8 cellular contexts compared by ENCODE assay signal in the genomic region with DNA sequence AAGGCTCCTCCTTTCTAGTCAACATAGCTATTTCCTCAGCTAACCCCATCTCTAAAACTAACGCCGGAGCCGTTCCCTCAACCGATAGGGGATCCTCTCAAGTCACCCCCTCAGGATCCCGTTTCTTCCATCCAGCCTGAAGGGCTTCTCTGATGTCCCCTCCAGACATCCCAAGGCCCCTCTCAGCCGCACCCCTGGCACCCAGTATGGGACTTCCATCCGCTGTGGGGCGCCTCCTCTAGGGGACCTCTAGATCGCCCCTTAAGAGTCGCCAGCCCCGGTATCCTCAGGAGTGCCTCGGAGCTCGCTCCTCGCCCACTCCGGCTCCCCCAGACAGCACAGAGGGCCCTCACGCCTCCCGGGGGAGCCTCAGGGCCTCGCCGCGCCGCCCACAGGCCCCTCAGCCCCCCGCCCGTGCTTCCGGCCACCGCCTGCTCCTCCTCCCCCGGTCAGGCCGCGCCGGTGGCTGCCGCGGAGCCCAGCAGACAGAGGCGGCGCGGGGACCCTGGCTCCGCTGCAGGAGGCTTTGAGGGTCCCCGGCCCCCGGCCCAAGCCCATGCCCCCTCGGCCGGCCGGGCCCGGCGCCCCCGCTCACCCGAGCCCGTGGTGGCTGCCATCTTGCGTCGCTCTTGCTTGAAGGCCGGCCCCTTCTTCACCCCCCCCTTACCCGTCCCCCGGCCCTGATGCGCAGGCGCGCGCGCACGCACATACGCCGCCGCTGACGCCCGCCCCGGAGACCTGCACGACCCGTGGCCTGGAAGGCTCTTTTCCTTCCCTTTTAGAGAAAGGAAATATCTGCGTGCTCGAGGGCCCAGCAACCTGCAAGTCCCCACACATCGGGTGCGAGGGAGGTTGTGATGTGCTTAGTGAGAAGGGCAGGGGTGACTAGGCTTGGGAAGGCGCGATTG. TPM values are rescaled to one million over a fixed set of nuclear protein-coding genes. Genes with fewer than 3 reads are reported as not detected.
DNase-seq lines count a peak whose midpoint lies in the region; ATAC-seq and TF ChIP-seq lines count a peak whose summit lies in the region.

A gene (minus strand): TSS at position 639 of the 908 bp plus-strand sequence. CDS start 22 bp downstream, at position 617.

- H3K36me3 ChIP-seq in H7 (replicated peaks; ENCODE audit: control insufficient read depth, insufficient read depth, low read length) = no peaks in the 10 kb centered on the region; the same call in 1 of the 2 replicates

- peak; percentile 79 for ATAC-seq in SK-N-SH treated with all-trans-retinoic acid at 6 μM for 48 hours

- DNase-seq in DMS53 treated with DMSO at 0.1 percent for 48 hours (lab: John Stamatoyannopoulos, UW; ENCODE audit: unreplicated experiment) (peak; percentile 60), H7 (peak; percentile 99), NCI-H1048 (lab: John Stamatoyannopoulos, UW) (peak; percentile 35), germinal center (ENCODE audit: low spot score) (peak; percentile 96), occipital lobe (lab: John Stamatoyannopoulos, UW) (peak; percentile 84), superior temporal gyrus (ENCODE audit: extremely low spot score) (peak; percentile 82)
- DNase-seq in activated naive CD4-positive, alpha-beta T cell treated with anti-CD3 and anti-CD28 coated beads, Interleukin-2, amount 50 U/mL, for 16 hours = peak; percentile 88

- peak within 1 kb of the TSS; percentile 76 for H3K4me3 ChIP-seq in H7 (ENCODE audit: insufficient read depth, low read depth, low read length)

- no peaks in the 10 kb centered on the region for H3K27me3 ChIP-seq in H7 (ENCODE audit: control insufficient read depth, insufficient read depth, low read length)

TF ChIP-seq in SK-N-SH treated with all-trans-retinoic acid at 6 μM for 48 hours, 23 proteins besides CTCF, POLR2A, EP300 and RAD21:
- TF ChIP-seq ZNF70 (CRISPR knock-in tag; IDR thresholded peaks at IDR 0.05) = no peak
- TF ChIP-seq, protein P1, sequence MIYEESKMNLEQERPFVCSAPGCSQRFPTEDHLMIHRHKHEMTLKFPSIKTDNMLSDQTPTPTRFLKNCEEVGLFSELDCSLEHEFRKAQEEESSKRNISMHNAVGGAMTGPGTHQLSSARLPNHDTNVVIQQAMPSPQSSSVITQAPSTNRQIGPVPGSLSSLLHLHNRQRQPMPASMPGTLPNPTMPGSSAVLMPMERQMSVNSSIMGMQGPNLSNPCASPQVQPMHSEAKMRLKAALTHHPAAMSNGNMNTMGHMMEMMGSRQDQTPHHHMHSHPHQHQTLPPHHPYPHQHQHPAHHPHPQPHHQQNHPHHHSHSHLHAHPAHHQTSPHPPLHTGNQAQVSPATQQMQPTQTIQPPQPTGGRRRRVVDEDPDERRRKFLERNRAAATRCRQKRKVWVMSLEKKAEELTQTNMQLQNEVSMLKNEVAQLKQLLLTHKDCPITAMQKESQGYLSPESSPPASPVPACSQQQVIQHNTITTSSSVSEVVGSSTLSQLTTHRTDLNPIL (CRISPR knock-in tag; IDR thresholded peaks at IDR 0.05; ENCODE audit: low read depth) = no peak
- no peak for TF ChIP-seq ESRRG (CRISPR knock-in tag; IDR thresholded peaks at IDR 0.05)
- TF ChIP-seq, protein P2, sequence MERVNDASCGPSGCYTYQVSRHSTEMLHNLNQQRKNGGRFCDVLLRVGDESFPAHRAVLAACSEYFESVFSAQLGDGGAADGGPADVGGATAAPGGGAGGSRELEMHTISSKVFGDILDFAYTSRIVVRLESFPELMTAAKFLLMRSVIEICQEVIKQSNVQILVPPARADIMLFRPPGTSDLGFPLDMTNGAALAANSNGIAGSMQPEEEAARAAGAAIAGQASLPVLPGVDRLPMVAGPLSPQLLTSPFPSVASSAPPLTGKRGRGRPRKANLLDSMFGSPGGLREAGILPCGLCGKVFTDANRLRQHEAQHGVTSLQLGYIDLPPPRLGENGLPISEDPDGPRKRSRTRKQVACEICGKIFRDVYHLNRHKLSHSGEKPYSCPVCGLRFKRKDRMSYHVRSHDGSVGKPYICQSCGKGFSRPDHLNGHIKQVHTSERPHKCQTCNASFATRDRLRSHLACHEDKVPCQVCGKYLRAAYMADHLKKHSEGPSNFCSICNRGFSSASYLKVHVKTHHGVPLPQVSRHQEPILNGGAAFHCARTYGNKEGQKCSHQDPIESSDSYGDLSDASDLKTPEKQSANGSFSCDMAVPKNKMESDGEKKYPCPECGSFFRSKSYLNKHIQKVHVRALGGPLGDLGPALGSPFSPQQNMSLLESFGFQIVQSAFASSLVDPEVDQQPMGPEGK (CRISPR knock-in tag; IDR thresholded peaks at IDR 0.05; ENCODE audit: borderline replicate concordance) = no peak
- no peak for TF ChIP-seq PPARA (CRISPR knock-in tag; IDR thresholded peaks at IDR 0.05; ENCODE audit: borderline replicate concordance)
- TF ChIP-seq, protein P3, sequence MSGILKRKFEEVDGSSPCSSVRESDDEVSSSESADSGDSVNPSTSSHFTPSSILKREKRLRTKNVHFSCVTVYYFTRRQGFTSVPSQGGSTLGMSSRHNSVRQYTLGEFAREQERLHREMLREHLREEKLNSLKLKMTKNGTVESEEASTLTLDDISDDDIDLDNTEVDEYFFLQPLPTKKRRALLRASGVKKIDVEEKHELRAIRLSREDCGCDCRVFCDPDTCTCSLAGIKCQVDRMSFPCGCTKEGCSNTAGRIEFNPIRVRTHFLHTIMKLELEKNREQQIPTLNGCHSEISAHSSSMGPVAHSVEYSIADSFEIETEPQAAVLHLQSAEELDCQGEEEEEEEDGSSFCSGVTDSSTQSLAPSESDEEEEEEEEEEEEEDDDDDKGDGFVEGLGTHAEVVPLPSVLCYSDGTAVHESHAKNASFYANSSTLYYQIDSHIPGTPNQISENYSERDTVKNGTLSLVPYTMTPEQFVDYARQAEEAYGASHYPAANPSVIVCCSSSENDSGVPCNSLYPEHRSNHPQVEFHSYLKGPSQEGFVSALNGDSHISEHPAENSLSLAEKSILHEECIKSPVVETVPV (CRISPR knock-in tag; IDR thresholded peaks at IDR 0.05) = no peak
- TF ChIP-seq, protein P4, sequence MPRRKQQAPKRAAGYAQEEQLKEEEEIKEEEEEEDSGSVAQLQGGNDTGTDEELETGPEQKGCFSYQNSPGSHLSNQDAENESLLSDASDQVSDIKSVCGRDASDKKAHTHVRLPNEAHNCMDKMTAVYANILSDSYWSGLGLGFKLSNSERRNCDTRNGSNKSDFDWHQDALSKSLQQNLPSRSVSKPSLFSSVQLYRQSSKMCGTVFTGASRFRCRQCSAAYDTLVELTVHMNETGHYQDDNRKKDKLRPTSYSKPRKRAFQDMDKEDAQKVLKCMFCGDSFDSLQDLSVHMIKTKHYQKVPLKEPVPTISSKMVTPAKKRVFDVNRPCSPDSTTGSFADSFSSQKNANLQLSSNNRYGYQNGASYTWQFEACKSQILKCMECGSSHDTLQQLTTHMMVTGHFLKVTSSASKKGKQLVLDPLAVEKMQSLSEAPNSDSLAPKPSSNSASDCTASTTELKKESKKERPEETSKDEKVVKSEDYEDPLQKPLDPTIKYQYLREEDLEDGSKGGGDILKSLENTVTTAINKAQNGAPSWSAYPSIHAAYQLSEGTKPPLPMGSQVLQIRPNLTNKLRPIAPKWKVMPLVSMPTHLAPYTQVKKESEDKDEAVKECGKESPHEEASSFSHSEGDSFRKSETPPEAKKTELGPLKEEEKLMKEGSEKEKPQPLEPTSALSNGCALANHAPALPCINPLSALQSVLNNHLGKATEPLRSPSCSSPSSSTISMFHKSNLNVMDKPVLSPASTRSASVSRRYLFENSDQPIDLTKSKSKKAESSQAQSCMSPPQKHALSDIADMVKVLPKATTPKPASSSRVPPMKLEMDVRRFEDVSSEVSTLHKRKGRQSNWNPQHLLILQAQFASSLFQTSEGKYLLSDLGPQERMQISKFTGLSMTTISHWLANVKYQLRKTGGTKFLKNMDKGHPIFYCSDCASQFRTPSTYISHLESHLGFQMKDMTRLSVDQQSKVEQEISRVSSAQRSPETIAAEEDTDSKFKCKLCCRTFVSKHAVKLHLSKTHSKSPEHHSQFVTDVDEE (CRISPR knock-in tag; IDR thresholded peaks at IDR 0.05) = no peak
- TF ChIP-seq GLIS3 (CRISPR knock-in tag; IDR thresholded peaks at IDR 0.05) = no peak
- no peak for TF ChIP-seq CSDC2 (CRISPR knock-in tag; IDR thresholded peaks at IDR 0.05)
- no peak for TF ChIP-seq ZFP3 (CRISPR knock-in tag; IDR thresholded peaks at IDR 0.05)
- no peak for TF ChIP-seq TOX (CRISPR knock-in tag; IDR thresholded peaks at IDR 0.05; ENCODE audit: borderline replicate concordance)

RNA-seq across cellular contexts. Expression of the gene that starts here (rescaled TPM):
- 65.1 and 72.9 TPM in 2 replicates for total RNA-seq in H7 (2014; rRNA removed; shearing (Covaris generic))
- 30.1 TPM for total RNA-seq in occipital lobe

Comparison
In these comparisons a context has a peak if more than half of its experiments do, and no peak if none do; other contexts are left out.
1. Peak in every context shown above with its lines: DNase-seq, ATAC-seq and H3K4me3 ChIP-seq.
2. DNase-seq: peak in every context shown above with its lines; median percentile 99 in H7; 96 in germinal center; 88 in activated naive CD4-positive, alpha-beta T cell treated with anti-CD3 and anti-CD28 coated beads, Interleukin-2, amount 50 U/mL, for 16 hours; 84 in occipital lobe; 82 in superior temporal gyrus; 60 in DMS53 treated with DMSO at 0.1 percent for 48 hours; 35 in NCI-H1048.